Comparison of ENCODE assay signal across 25 cellular contexts in genomic region chr1:187465441-187465840, GRCh38.
"Had no signal": no experiment of that assay in that cellular context is flagged by ENCODE, and none has a peak within 500 bp of the region (broad histone marks: within the 10 kb centered on the region; RNA-seq: fewer than 3 reads in every experiment).

No MANE protein-coding gene starts in this region.

- H3K9me3 ChIP-seq: colonic mucosa, neutrophil, right lobe of liver had no signal

- H3K27ac ChIP-seq: colonic mucosa, gastroesophageal sphincter, neutrophil, right lobe of liver, upper lobe of right lung had no signal

- H3K36me3 ChIP-seq: colonic mucosa, gastroesophageal sphincter, neutrophil, right lobe of liver, upper lobe of right lung had no signal

- H3K4me3 ChIP-seq: colonic mucosa, gastroesophageal sphincter, right lobe of liver, upper lobe of right lung had no signal

- H3K27me3 ChIP-seq: colonic mucosa, gastroesophageal sphincter, neutrophil, right lobe of liver, upper lobe of right lung had no signal

- H3K4me1 ChIP-seq: colonic mucosa, gastroesophageal sphincter, right lobe of liver, upper lobe of right lung had no signal

- DNase-seq: activated CD4-positive, alpha-beta T cell treated with anti-CD3 and anti-CD28 coated beads for 36 hours; activated CD4-positive, CD25-positive, alpha-beta regulatory T cell; activated CD8-positive, alpha-beta memory T cell treated with anti-CD3 and anti-CD28 coated beads, Interleukin-2, amount 10 ng/mL, durations not matched to agents 7 days and 5 days; activated CD8-positive, alpha-beta T cell treated with anti-CD3 and anti-CD28 coated beads, Interleukin-2, amount 10 ng/mL, durations not matched to agents 7 days and 5 days; activated naive CD4-positive, alpha-beta T cell; activated T-cell treated with anti-CD3 and anti-CD28 coated beads, Interleukin-2, amount 50 U/mL, for 48 hours; cerebellar nuclear complex; colonic mucosa; effector CD8-positive, alpha-beta T cell; erythroblast; hippocampal formation; left cardiac atrium; mammary epithelial cell; naive B cell; nephron progenitor cell; right lobe of liver; stimulated activated CD4-positive, alpha-beta T cell treated with anti-CD3 and anti-CD28 coated beads, Interleukin-12 subunit alpha, Interleukin-12 subunit beta, amount 100 ng/mL, for 4 hours; stimulated activated CD4-positive, alpha-beta T cell treated with anti-CD3 and anti-CD28 coated beads, Interleukin-4, amount 100 ng/mL, for 24 hours; stimulated activated naive CD8-positive, alpha-beta T cell treated with anti-CD3 and anti-CD28 coated beads, Interleukin-15, amount 100 ng/mL, for 72 hours; substantia nigra; upper lobe of right lung had no signal

- FAIRE-seq: endometrium, keratinocyte had no signal
